ENCODE assay signal across 10 cellular contexts in the genomic region with DNA sequence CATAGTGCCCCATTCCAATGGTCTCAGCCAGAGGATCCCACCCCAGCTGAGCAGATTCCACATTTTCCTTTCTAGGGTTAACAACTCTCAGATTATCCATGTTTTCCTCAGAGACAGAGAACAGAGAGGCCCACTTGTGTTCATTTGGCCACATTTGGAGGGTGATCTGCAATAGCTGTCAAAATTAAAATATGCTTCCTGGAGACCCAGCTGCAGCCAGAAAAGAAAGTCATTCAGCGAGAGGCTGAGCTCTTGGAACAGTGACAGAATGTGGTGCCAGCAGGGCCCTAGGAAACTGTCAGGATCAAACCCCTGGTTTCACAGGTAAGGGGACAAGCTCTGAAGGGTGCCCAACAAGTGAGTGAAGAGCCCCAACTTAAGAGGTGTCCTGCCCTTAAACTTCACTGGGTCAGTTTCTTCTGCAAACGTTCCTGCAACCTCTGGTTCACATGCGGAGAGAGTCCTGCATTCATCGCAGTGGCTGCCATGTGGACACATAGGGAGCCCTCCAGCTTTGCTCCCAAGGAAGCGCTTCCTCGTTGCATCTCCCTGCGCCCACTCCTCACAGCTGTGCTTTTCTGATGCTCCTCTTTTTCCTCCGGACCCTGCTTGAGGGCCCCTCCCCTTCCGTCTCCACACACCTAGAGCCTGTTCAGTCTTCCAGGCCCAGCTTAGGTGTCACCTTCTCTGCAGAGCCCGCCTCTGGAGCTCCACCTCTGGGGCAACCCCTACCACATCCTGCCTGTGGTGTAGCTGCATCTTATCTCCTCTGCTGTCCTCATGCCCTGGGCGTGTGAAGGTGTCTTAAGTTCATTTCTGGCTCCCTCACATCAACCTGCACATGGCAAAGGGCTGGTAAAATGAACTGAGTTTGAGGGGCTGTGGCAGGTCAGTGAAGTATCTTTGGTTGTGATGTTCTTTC. TPM values are rescaled to one million over a fixed set of nuclear protein-coding genes. Genes with fewer than 3 reads are reported as not detected.
DNase-seq lines count a peak whose midpoint lies in the region; TF ChIP-seq lines count a peak whose summit lies in the region.
"Had no signal": no experiment of that assay in that cellular context is flagged by ENCODE, and none has a peak within 500 bp of the region (broad histone marks: within the 10 kb centered on the region; RNA-seq: fewer than 3 reads in every experiment).

No MANE protein-coding gene starts in this region.

- no peak overlapping the region for H3K27ac Mint-ChIP-seq in nephron progenitor cell

- peaks cover 43% of the 10 kb centered on the region for H3K4me1 Mint-ChIP-seq in nephron progenitor cell

- peaks cover 0 to 7% (median 0%) of the 10 kb centered on the region in 4 donors for H3K4me1 ChIP-seq in tibial nerve

- H3K27me3 ChIP-seq in tibial nerve: no peaks in the 10 kb centered on the region

- no peak for TF ChIP-seq POLR2A in tibial nerve (IDR thresholded peaks at IDR 0.05)

- H3K36me3 ChIP-seq in tibial nerve: peaks cover 0 to 74% (median 0%) of the 10 kb centered on the region in 3 donors

- no peak overlapping the region for H3K27ac ChIP-seq in tibial nerve
- H3K27ac ChIP-seq: HL-60 had no signal

- no peak for TF ChIP-seq EP300 in tibial nerve (IDR thresholded peaks at IDR 0.05)

- WGBS in tibial nerve, 2 donors: 64 to 69% methylated on average over 11 of the region's 11 CpGs

- no peaks in the 10 kb centered on the region for H3K9me3 Mint-ChIP-seq in nephron progenitor cell

- peaks cover 4% of the 10 kb centered on the region for H3K27me3 Mint-ChIP-seq in nephron progenitor cell (ENCODE audit: low read depth, poor library complexity)

- H3K4me3 ChIP-seq in tibial nerve: no peak overlapping the region

- no peaks in the 10 kb centered on the region for H3K9me3 ChIP-seq in tibial nerve

- H3K36me3 Mint-ChIP-seq in nephron progenitor cell (ENCODE audit: low read depth): peaks cover 29% of the 10 kb centered on the region

- TF ChIP-seq CTCF in tibial nerve (IDR thresholded peaks at IDR 0.05) (no peak), nephron progenitor cell (IDR thresholded peaks at IDR 0.05) (no peak)

- no peak overlapping the region for H3K4me3 Mint-ChIP-seq in nephron progenitor cell

- DNase-seq in NCI-H2029 (lab: John Stamatoyannopoulos, UW) (peak; percentile 34), mesenteric fat pad (ENCODE audit: low spot score) (peak; percentile 67), tibial nerve (ENCODE audit: low spot score in 2 of 2) (no peak), NCI-H146 (lab: John Stamatoyannopoulos, UW) (no peak), KG1 (lab: John Stamatoyannopoulos, UW) (no peak), nephron progenitor cell (no peak)
- DNase-seq in activated CD8-positive, alpha-beta memory T cell treated with anti-CD3 and anti-CD28 coated beads, Interleukin-2, amount 50 U/mL, for 4 hours: peak; percentile 77
- DNase-seq in stimulated activated CD8-positive, alpha-beta memory T cell treated with anti-CD3 and anti-CD28 coated beads, Interleukin-7, amount 100 ng/mL, for 4 hours (ENCODE audit: low read depth in 2 of 2): peak; percentile 67 to 79
- DNase-seq: foreskin melanocyte had no signal

RNA-seq across cellular contexts. Expression of gene UCP3, which starts 3.9 kb away (rescaled TPM):
- total RNA-seq in mesenteric fat pad: 2.7 TPM
- total RNA-seq in tibial nerve: 1 to 10 TPM in 3 of 4 donors, under 1 TPM in 1; 0.78 to 7.5 (median 1.9) TPM

RNA-seq across cellular contexts. Expression of gene UCP2, which starts 22.3 kb away (rescaled TPM):
- 76.8 TPM for total RNA-seq in mesenteric fat pad
- 10 to 100 TPM; 18.6 to 60.6 (median 53.0) TPM for total RNA-seq in tibial nerve

RNA-seq across cellular contexts. Expression of gene DNAJB13, which starts 54.1 kb away (rescaled TPM):
- not detected for total RNA-seq in mesenteric fat pad
- 1 to 10 TPM in 1 of 4 donors, not detected in 3; 1.2 TPM for total RNA-seq in tibial nerve

Comparison
In these comparisons a context has a peak if more than half of its experiments do, and no peak if none do; other contexts are left out.
1. DNase-seq: peak in NCI-H2029 (single experiment), activated CD8-positive, alpha-beta memory T cell treated with anti-CD3 and anti-CD28 coated beads, Interleukin-2, amount 50 U/mL, for 4 hours (single experiment), mesenteric fat pad (single experiment) and stimulated activated CD8-positive, alpha-beta memory T cell treated with anti-CD3 and anti-CD28 coated beads, Interleukin-7, amount 100 ng/mL, for 4 hours (2 of 2); none in tibial nerve (0 of 2), NCI-H146 (single experiment), KG1 (single experiment) and nephron progenitor cell (single experiment).